7 cellular contexts compared by ENCODE assay signal in the genomic region with DNA sequence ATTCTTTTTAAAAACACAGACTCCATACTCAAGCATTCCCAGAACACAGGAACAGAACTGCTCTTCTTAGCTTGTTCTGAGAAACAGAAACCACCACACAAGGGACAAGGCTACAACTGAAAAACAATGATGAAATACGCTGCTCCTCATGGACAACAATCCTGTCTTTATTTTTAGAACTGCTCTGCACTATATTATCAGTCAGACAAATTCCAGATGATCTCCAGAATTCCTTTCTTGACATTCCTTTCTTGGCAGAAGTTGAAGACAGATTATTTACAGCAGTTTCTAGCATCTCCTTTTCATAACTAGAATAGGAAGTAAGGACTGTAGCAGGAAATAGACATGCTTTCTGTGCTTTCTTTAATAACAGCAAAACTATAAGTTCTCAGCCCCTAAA. TPM values are rescaled to one million over a fixed set of nuclear protein-coding genes. Genes with fewer than 3 reads are reported as not detected.
DNase-seq lines count a peak whose midpoint lies in the region; ATAC-seq and TF ChIP-seq lines count a peak whose summit lies in the region.

No MANE protein-coding gene starts in this region.

- no peaks in the 10 kb centered on the region; the same call in 1 of the 2 replicates for H3K27me3 Mint-ChIP-seq in HFFc6 (ENCODE audit: insufficient read depth)
- no peaks in the 10 kb centered on the region for H3K27me3 Mint-ChIP-seq in activated T-helper 17 cell treated with anti-CD3 and anti-CD28 coated beads, Interleukin-2, amount 50 U/mL, for 72 hours

- peak overlapping the region; percentile 83 for H3K4me3 Mint-ChIP-seq in HFFc6
- H3K4me3 Mint-ChIP-seq in activated T-helper 17 cell treated with anti-CD3 and anti-CD28 coated beads, Interleukin-2, amount 50 U/mL, for 72 hours, result peak overlapping the region; percentile 78

- peak; percentile 40 for ATAC-seq in activated T-helper 17 cell treated with anti-CD3 and anti-CD28 coated beads, Interleukin-2, amount 50 U/mL, for 72 hours (replicated peaks)

- TF ChIP-seq POLR2A in spleen (IDR thresholded peaks at IDR 0.05), result no peak

- peak overlapping the region; percentile 86 for H3K27ac ChIP-seq in left ventricle myocardium inferior (replicated peaks)
- peak overlapping the region; percentile 42 to 72 (median 66) for H3K27ac ChIP-seq in spleen

- in situ Hi-C loops in GM13976 (cut with MboI; ENCODE audit: low sequenced_read_pairs, unreplicated experiment), result no loop called here

- H3K9me3 Mint-ChIP-seq in HFFc6, result no peaks in the 10 kb centered on the region
- H3K9me3 Mint-ChIP-seq in activated T-helper 17 cell treated with anti-CD3 and anti-CD28 coated beads, Interleukin-2, amount 50 U/mL, for 72 hours, result no peaks in the 10 kb centered on the region

- H3K4me1 ChIP-seq in left ventricle myocardium inferior, result peaks cover 37% of the 10 kb centered on the region
- H3K4me1 ChIP-seq in spleen, result peaks cover 16 to 40% (median 31%) of the 10 kb centered on the region in 6 donors

- peaks cover 37% of the 10 kb centered on the region for H3K4me1 Mint-ChIP-seq in HFFc6 (ENCODE audit: low read depth)
- H3K4me1 Mint-ChIP-seq in activated T-helper 17 cell treated with anti-CD3 and anti-CD28 coated beads, Interleukin-2, amount 50 U/mL, for 72 hours, result peaks cover 10% of the 10 kb centered on the region

- H3K27me3 ChIP-seq in left ventricle myocardium inferior (ENCODE audit: low read depth) (no peaks in the 10 kb centered on the region), spleen (replicated peaks in 1 of 7) (no peaks in the 10 kb centered on the region)

- WGBS in spleen, 5 donors, result 15 to 31% (median 27%) methylated on average over 1 of the region's 1 CpG

- DNase-seq in HFFc6 (peak; percentile 74), left ventricle myocardium inferior (no peak), spleen (no peak), nucleus accumbens (lab: John Stamatoyannopoulos, UW) (no peak), GM13976 (ENCODE audit: low spot score) (no peak), NCI-H510A treated with DMSO at 0.1 percent for 48 hours (lab: John Stamatoyannopoulos, UW) (no peak)

- intact Hi-C loops in left ventricle myocardium inferior (cut with micrococcal nuclease) (no loop called here), spleen (cut with DNase I; ENCODE audit: low total_unique reads) (no loop called here)

- H3K9me3 ChIP-seq in left ventricle myocardium inferior (replicated peaks) (peaks cover 6% of the 10 kb centered on the region), spleen (no peaks in the 10 kb centered on the region)

- H3K4me3 ChIP-seq in left ventricle myocardium inferior (peak overlapping the region; percentile 45), spleen (peak overlapping the region in 1 of 8 donors; percentile 18)

- H3K36me3 Mint-ChIP-seq in HFFc6 (ENCODE audit: low read depth), result peaks cover 31% of the 10 kb centered on the region
- H3K36me3 Mint-ChIP-seq in activated T-helper 17 cell treated with anti-CD3 and anti-CD28 coated beads, Interleukin-2, amount 50 U/mL, for 72 hours (ENCODE audit: low read depth), result peaks cover 49% of the 10 kb centered on the region

- H3K36me3 ChIP-seq in left ventricle myocardium inferior (peaks cover 7% of the 10 kb centered on the region), spleen (peaks cover 0 to 32% (median 0%) of the 10 kb centered on the region in 6 donors)

- peak overlapping the region; percentile 91 for H3K27ac Mint-ChIP-seq in HFFc6
- H3K27ac Mint-ChIP-seq in activated T-helper 17 cell treated with anti-CD3 and anti-CD28 coated beads, Interleukin-2, amount 50 U/mL, for 72 hours, result peak overlapping the region; percentile 89

- TF ChIP-seq CTCF in HFFc6 (IDR thresholded peaks at IDR 0.05) (no peak), left ventricle myocardium inferior (IDR thresholded peaks at IDR 0.05; ENCODE audit: borderline replicate concordance) (no peak), spleen (IDR thresholded peaks at IDR 0.05 in 8 of 11, conservative IDR thresholded peaks at IDR 0.05 in 3 of 11) (no peak), GM13976 (IDR thresholded peaks at IDR 0.05; ENCODE audit: borderline replicate concordance, control extremely low read depth, extremely low read depth, insufficient read depth, missing control alignments) (no peak)

RNA-seq across cellular contexts. Expression of a gene that starts 36.1 kb away (rescaled TPM):
- total RNA-seq in HFFc6 (2021; fragmentation: NEBNext Ultra II Directional; extraction: Animal tissue kit (Norgen Biotek cat#: 25700)), result 100 to 1,000 TPM; 137 to 198 (median 144) TPM
- 10 to 100 TPM; 27.4 to 52.5 TPM for total RNA-seq in activated T-helper 17 cell treated with anti-CD3 and anti-CD28 coated beads, Interleukin-2, amount 50 U/mL, for 72 hours
- total RNA-seq in left ventricle myocardium inferior, result 42.4 TPM
- 10 to 100 TPM; 30.9 to 56.3 (median 43.3) TPM for total RNA-seq in spleen
- 1 to 10 TPM; 3.7 to 5.8 (median 5.1) TPM for polyA plus RNA-seq in spleen
